ENCODE assay signal across 21 cellular contexts in the genomic region with DNA sequence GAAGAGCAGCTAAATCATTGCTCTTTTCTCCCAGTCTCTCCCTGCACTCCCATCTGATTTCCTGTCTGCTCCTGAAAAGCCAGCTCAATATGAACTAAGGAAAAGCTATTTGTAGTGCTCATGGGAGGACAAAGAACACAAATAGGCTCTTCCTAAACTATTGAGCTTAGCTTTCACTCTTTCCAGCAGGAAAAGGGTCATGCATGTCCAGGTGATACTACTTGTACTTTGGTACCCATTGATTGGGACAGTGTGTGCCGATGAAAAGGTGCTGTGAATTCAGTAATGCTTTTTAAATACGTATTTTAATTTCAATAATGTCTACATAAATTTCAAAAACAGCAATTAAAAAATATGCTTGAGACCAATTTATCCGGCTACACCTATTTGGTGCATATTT.
"Had no signal": no experiment of that assay in that cellular context is flagged by ENCODE, and none has a peak within 500 bp of the region (broad histone marks: within the 10 kb centered on the region; RNA-seq: fewer than 3 reads in every experiment).

No MANE protein-coding gene starts in this region.

- DNase-seq: Kasumi-1, MM.1S, NCI-H1092 treated with DMSO at 0.1 percent for 48 hours, NCI-H1436, NCI-H187, NCI-H2029, NCI-H2081 treated with DMSO at 0.1 percent for 48 hours, NCI-H2227 treated with DMSO at 0.1 percent for 48 hours, NCI-H446, NCI-H510A, NCI-H524 treated with DMSO at 0.1 percent for 48 hours, NCI-H69, NCI-H774, Right ventricle myocardium superior, RPMI8226, SIG-M5, SK-N-SH, SW 1271 had no signal

- H3K4me3 ChIP-seq: K562, SJSA1 had no signal

- H3K4me1 ChIP-seq: SJSA1 had no signal

- H3K9me3 ChIP-seq: SJSA1, SK-N-SH had no signal

- H3K27me3 ChIP-seq: SJSA1 had no signal

- H3K27ac ChIP-seq: KMS-11, SJSA1 had no signal

- H3K36me3 ChIP-seq: SJSA1 had no signal

- ATAC-seq: K562 had no signal
